Comparison of ENCODE assay signal across 24 cellular contexts in the genomic region with DNA sequence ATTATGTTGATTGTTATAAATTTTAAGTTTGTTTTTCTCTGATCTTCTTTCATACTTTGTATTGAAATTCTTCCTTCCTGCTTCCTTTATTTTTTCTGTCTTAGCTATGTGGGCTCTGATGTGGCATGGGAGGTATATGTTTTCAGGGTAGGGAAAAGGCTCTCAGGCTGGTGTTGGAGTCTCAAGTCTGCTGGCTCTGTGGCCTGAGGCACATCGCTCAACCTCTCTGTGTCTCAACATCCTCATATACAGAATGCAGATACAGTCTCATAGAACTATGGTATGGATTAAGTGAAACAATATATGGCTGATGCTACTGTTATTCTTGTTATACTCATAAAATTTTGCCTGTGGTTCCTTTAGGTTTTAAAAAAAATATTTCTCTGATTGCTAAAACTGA.
DNase-seq lines count a peak whose midpoint lies in the region; ATAC-seq, FAIRE-seq and TF ChIP-seq lines count a peak whose summit lies in the region.
"Had no signal": no experiment of that assay in that cellular context is flagged by ENCODE, and none has a peak within 500 bp of the region (broad histone marks: within the 10 kb centered on the region; RNA-seq: fewer than 3 reads in every experiment).

No MANE protein-coding gene starts in this region.

- TF ChIP-seq POLR2A in A549 (IDR thresholded peaks at IDR 0.05; ENCODE audit: low read length): no peak

- TF ChIP-seq EP300 in A549 (IDR thresholded peaks at IDR 0.05): no peak

- no peaks in the 10 kb centered on the region for H3K9me3 ChIP-seq in A549
- H3K9me3 ChIP-seq: BE2C had no signal

- TF ChIP-seq CTCF in A549 (IDR thresholded peaks at IDR 0.05) (no peak), GM20000 (IDR thresholded peaks at IDR 0.05; ENCODE audit: extremely low read depth, missing control alignments) (no peak)

- POLR2A ChIA-PET in A549 (lab: Yijun Ruan, JAX): no interaction called here

- H3K4me2 ChIP-seq in A549: no peak overlapping the region
- H3K4me2 ChIP-seq: BLaER1 had no signal

- CTCF ChIA-PET in A549 (lab: Yijun Ruan, JAX): no interaction called here

- H3K4me3 ChIP-seq in A549: no peak overlapping the region
- H3K4me3 ChIP-seq: BLaER1, GM12878 had no signal

- 54% methylated on average over 1 of the region's 1 CpG for WGBS in A549 (ENCODE audit: missing lambda C conversion rate)

- no peaks in the 10 kb centered on the region for H3K4me1 ChIP-seq in A549

- no peak for FAIRE-seq in A549 (lab: Jason Lieb, UNC)
- FAIRE-seq: GM12878, GM12892, GM18507 had no signal

- no peak for TF ChIP-seq RAD21 in A549 (conservative IDR thresholded peaks at IDR 0.05 in 1 of 2, IDR thresholded peaks at IDR 0.05 in 1 of 2)

- no peak for ATAC-seq in A549
- ATAC-seq: GM12878 had no signal

- DNase-seq in A549 (ENCODE audit: low read depth in 1 of 2, low spot score in 1 of 2): no peak
- peak; percentile 29 for DNase-seq in islet precursor cell
- peak; percentile 14 for DNase-seq in stimulated activated CD8-positive, alpha-beta memory T cell treated with anti-CD3 and anti-CD28 coated beads, Interleukin-4, amount 100 ng/mL, for 48 hours
- no peak for DNase-seq in GM20000 (ENCODE audit: low spot score)
- DNase-seq in medulla oblongata (ENCODE audit: extremely low spot score): no peak
- DNase-seq: ACHN; BE2C; C1 segment of cervical spinal cord; CD4-positive, alpha-beta memory T cell; CD4-positive, CD25-positive, alpha-beta regulatory T cell; CD8-positive, alpha-beta memory T cell; COR-L47; DMS 273 treated with DMSO at 0.1 percent for 48 hours; DMS153; DMS53; DMS79; DND-41; EL; GDM1 had no signal

- no peak overlapping the region for H3K27ac ChIP-seq in A549
- H3K27ac ChIP-seq: 22Rv1, BLaER1 had no signal

TF ChIP-seq in A549, 52 proteins besides CTCF, POLR2A, EP300 and RAD21:
- no peak for TF ChIP-seq E2F6 (IDR thresholded peaks at IDR 0.05; ENCODE audit: borderline replicate concordance, low read depth)
- 0 out of 2 replicates have a peak, but pooled peaks have one; percentile 2 for TF ChIP-seq RNF2 (IDR thresholded peaks at IDR 0.05; ENCODE audit: borderline replicate concordance, low read depth)
- TF ChIP-seq NR3C1 (IDR thresholded peaks at IDR 0.05): no peak
- no peak for TF ChIP-seq BCL3 (IDR thresholded peaks at IDR 0.05)

Comparison
In these comparisons a context has a peak if more than half of its experiments do, and no peak if none do; other contexts are left out.
1. DNase-seq: peak in islet precursor cell (single experiment) and stimulated activated CD8-positive, alpha-beta memory T cell treated with anti-CD3 and anti-CD28 coated beads, Interleukin-4, amount 100 ng/mL, for 48 hours (single experiment); none in A549 (0 of 2), GM20000 (single experiment) and medulla oblongata (single experiment).